ENCODE assay signal across 8 cellular contexts in the genomic region with DNA sequence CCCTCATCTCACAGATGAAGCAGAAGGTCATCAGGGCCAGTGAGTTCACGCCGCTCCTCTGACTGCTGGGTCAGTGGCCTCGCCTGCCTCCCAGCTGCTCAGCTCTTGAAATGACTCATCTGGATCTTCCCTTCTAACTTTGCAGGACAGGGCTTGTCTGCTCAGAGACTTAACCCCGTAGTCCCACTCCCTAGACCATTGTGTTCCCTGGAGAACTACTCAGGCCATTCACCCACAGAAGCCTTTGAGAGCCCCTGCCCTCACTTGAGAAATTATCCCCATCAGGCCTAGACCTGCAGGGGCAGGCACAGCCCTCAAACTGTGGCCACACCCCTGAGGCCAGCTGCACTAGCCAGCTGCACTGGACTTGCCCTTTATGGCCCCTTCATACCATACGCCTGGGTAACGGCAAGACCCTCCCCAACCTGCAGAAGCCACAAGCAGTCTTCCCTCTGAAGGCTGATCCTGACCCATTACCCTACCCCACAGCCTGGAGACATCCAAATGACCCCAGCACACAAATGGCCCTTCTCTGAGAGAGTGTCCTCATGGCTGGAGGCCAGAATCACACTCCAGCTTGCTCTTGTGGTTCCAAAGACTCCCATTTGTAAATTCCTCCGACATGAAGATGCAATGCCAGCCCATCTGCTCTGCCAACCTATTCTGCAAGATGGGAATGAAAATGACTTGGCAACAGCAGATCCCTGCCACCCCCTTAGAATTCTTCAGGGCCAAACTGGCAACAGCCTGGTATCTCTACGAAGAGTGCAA. TPM values are rescaled to one million over a fixed set of nuclear protein-coding genes. Genes with fewer than 3 reads are reported as not detected.
DNase-seq lines count a peak whose midpoint lies in the region; ATAC-seq lines count a peak whose summit lies in the region.

No MANE protein-coding gene starts in this region.

- DNase-seq in cerebellum (ENCODE audit: low spot score) (peak; percentile 23), middle frontal gyrus (ENCODE audit: extremely low spot score, low spot score) (peak; percentile 46), NCI-H146 treated with DMSO at 0.1 percent for 48 hours (lab: John Stamatoyannopoulos, UW; ENCODE audit: unreplicated experiment) (no peak)

- ATAC-seq in GM18909 (IDR thresholded peaks at IDR 0.05; ENCODE audit: poor library complexity, unreplicated experiment) (peak; percentile 66), HG03196 (IDR thresholded peaks at IDR 0.05; ENCODE audit: unreplicated experiment) (peak; percentile 39), GM21515 (IDR thresholded peaks at IDR 0.05; ENCODE audit: unreplicated experiment) (no peak), HG03460 (IDR thresholded peaks at IDR 0.05; ENCODE audit: unreplicated experiment) (no peak), GM21528 (IDR thresholded peaks at IDR 0.05; ENCODE audit: low FRiP score, unreplicated experiment) (no peak)

RNA-seq across cellular contexts. Expression of a gene that starts 33.2 kb away (rescaled TPM):
- total RNA-seq in cerebellum, result 5.3 TPM

RNA-seq across cellular contexts. Expression of a gene that starts 58.6 kb away (rescaled TPM):
- total RNA-seq in cerebellum, result 134 TPM

Comparison
In these comparisons a context has a peak if more than half of its experiments do, and no peak if none do; other contexts are left out.
1. ATAC-seq: peak in GM18909 (single experiment) and HG03196 (single experiment); none in GM21515 (single experiment), HG03460 (single experiment) and GM21528 (single experiment).